In genomic region chr5:43123887-43124286, GRCh38 we compare ENCODE assay signal across 14 cellular contexts. TPM values are rescaled to one million over a fixed set of nuclear protein-coding genes. Genes with fewer than 3 reads are reported as not detected.
DNase-seq lines count a peak whose midpoint lies in the region; ATAC-seq and TF ChIP-seq lines count a peak whose summit lies in the region.
"Had no signal": no experiment of that assay in that cellular context is flagged by ENCODE, and none has a peak within 500 bp of the region (broad histone marks: within the 10 kb centered on the region; RNA-seq: fewer than 3 reads in every experiment).

No MANE protein-coding gene starts in this region.

- no peaks in the 10 kb centered on the region; a peak in 1 of 5 replicates for H3K9me3 Mint-ChIP-seq in H9

- H2BK5ac ChIP-seq in H9 (ENCODE audit: insufficient read length, low read length): no peak overlapping the region
- H2BK5ac ChIP-seq in mesenchymal stem cell (ENCODE audit: low read depth, low read length, poor library complexity, severe bottlenecking): no peak overlapping the region

- H3K23me2 ChIP-seq in H9 (ENCODE audit: insufficient read length, low read depth, low read length, poor library complexity, severe bottlenecking): peaks cover 8% of the 10 kb centered on the region

- H3K27me3 ChIP-seq in H9 (ENCODE audit: insufficient read depth, low read length) (no peaks in the 10 kb centered on the region), mesenchymal stem cell (ENCODE audit: control insufficient read depth in 1 of 2, insufficient read depth in 1 of 2, low read length in 2 of 2) (no peaks in the 10 kb centered on the region)
- H3K27me3 ChIP-seq: upper lobe of right lung had no signal

- no peak overlapping the region for H3K4me3 ChIP-seq in mesenchymal stem cell (ENCODE audit: insufficient read depth in 1 of 2, low read depth in 1 of 2, low read length in 2 of 2)
- H3K4me3 ChIP-seq: upper lobe of right lung had no signal

- H3K4me3 Mint-ChIP-seq in H9 (peak overlapping the region in 1 of 2 experiments; percentile 46; a peak in 1 of 5 replicates), T-helper 17 cell (peak overlapping the region; percentile 60)

- DNase-seq in CD1c-positive myeloid dendritic cell (ENCODE audit: extremely low spot score) (peak; percentile 8), H9 (no peak), T-helper 17 cell (no peak), mesenchymal stem cell (no peak), NCI-H146 treated with DMSO at 0.1 percent for 48 hours (lab: John Stamatoyannopoulos, UW; ENCODE audit: unreplicated experiment) (no peak), NCI-H82 treated with DMSO at 0.1 percent for 48 hours (lab: John Stamatoyannopoulos, UW; ENCODE audit: unreplicated experiment) (no peak)
- DNase-seq in NK-92 treated with Interleukin-12 subunit alpha and Interleukin-12 subunit beta, amount 100 ng/mL, for 24 hours (lab: John Stamatoyannopoulos, UW): no peak
- DNase-seq: activated CD4-positive, alpha-beta T cell treated with anti-CD3 and anti-CD28 coated beads for 4 hours; DMS53; kidney; NCI-H1417 treated with DMSO at 0.1 percent for 48 hours; posterior cingulate gyrus; upper lobe of right lung had no signal

- H3K79me1 ChIP-seq in H9 (ENCODE audit: insufficient read depth, low read depth, low read length, poor library complexity, severe bottlenecking) (no peaks in the 10 kb centered on the region), mesenchymal stem cell (replicated peaks; ENCODE audit: low read length, poor library complexity, severe bottlenecking) (peaks cover 12% of the 10 kb centered on the region)

- H3K9ac ChIP-seq in H9 (ENCODE audit: extremely low read depth, insufficient read length, low read length): no peak overlapping the region
- peak overlapping the region; percentile 96 for H3K9ac ChIP-seq in mesenchymal stem cell (ENCODE audit: low read length)

- H2BK15ac ChIP-seq in H9 (ENCODE audit: low read depth, low read length): no peak overlapping the region
- H2BK15ac ChIP-seq in mesenchymal stem cell (ENCODE audit: low read depth, poor library complexity, severe bottlenecking): no peak overlapping the region

- no peak overlapping the region for H3K56ac ChIP-seq in H9 (ENCODE audit: insufficient read length, low read depth, low read length)

- TF ChIP-seq CTCF in H9 (conservative IDR thresholded peaks at IDR 0.05): no peak

- peaks cover 11 to 56% of the 10 kb centered on the region in 2 experiments for H3K36me3 ChIP-seq in mesenchymal stem cell (ENCODE audit: control insufficient read depth in 1 of 2, insufficient read depth in 2 of 2, low read depth in 1 of 2, low read length in 2 of 2)

- no peak overlapping the region for H2AK5ac ChIP-seq in H9 (ENCODE audit: insufficient read length, low read length)
- no peak overlapping the region for H2AK5ac ChIP-seq in mesenchymal stem cell (ENCODE audit: low read length, severe bottlenecking)

- H2BK12ac ChIP-seq in H9 (ENCODE audit: insufficient read length, low read depth, low read length) (no peak overlapping the region), mesenchymal stem cell (ENCODE audit: low read length in 2 of 2) (no peak overlapping the region)

- H3K23ac ChIP-seq in H9 (ENCODE audit: insufficient read length, low read depth, low read length): no peak overlapping the region
- no peak overlapping the region for H3K23ac ChIP-seq in mesenchymal stem cell (ENCODE audit: low read length in 2 of 2)

- H2BK120ac ChIP-seq in H9 (ENCODE audit: low read depth, low read length, poor library complexity, severe bottlenecking) (no peak overlapping the region), mesenchymal stem cell (ENCODE audit: low read depth, low read length) (no peak overlapping the region)

- H3K27me3 Mint-ChIP-seq in H9 (ENCODE audit: low read depth) (no peaks in the 10 kb centered on the region), T-helper 17 cell (no peaks in the 10 kb centered on the region)

- no peak overlapping the region for H2BK20ac ChIP-seq in H9 (ENCODE audit: low read depth, low read length, poor library complexity, severe bottlenecking)

- H3K18ac ChIP-seq in H9 (ENCODE audit: insufficient read length, low read depth, low read length) (no peak overlapping the region), mesenchymal stem cell (ENCODE audit: low read depth in 1 of 2, low read length in 2 of 2) (no peak overlapping the region)

- no peak overlapping the region for H4K8ac ChIP-seq in H9 (replicated peaks; ENCODE audit: insufficient read length, low read depth, low read length)
- H4K8ac ChIP-seq in mesenchymal stem cell (ENCODE audit: low read length): no peak overlapping the region

- no peak overlapping the region for H3T11ph ChIP-seq in H9 (ENCODE audit: low read length)

- ATAC-seq in T-helper 17 cell (no peak), esophagus mucosa (no peak)
- ATAC-seq: upper lobe of right lung had no signal

- H3K27ac ChIP-seq in H9 (ENCODE audit: insufficient read length, low read depth, low read length) (no peak overlapping the region), mesenchymal stem cell (ENCODE audit: low read length, poor library complexity, severe bottlenecking) (no peak overlapping the region)
- H3K27ac ChIP-seq: upper lobe of right lung had no signal

- H2AFZ ChIP-seq in H9 (ENCODE audit: low read length): no peak overlapping the region
- H2AFZ ChIP-seq in mesenchymal stem cell (ENCODE audit: low read depth, low read length): no peak overlapping the region

- H3K27ac Mint-ChIP-seq in H9 (no peak overlapping the region), T-helper 17 cell (peak overlapping the region; percentile 98)

- H3K14ac ChIP-seq in H9 (ENCODE audit: insufficient read depth, low read length): no peak overlapping the region
- no peak overlapping the region for H3K14ac ChIP-seq in mesenchymal stem cell (ENCODE audit: low read length in 2 of 2)

- H3K36me3 Mint-ChIP-seq in H9 (ENCODE audit: insufficient read depth in 1 of 3, low read depth in 3 of 3) (peaks cover 41 to 66% (median 60%) of the 10 kb centered on the region in 3 experiments), T-helper 17 cell (ENCODE audit: low read depth) (peaks cover 7% of the 10 kb centered on the region)

- H3K9me3 ChIP-seq in H9 (ENCODE audit: control insufficient read depth, low read depth, low read length) (no peaks in the 10 kb centered on the region), T-helper 17 cell (ENCODE audit: control insufficient read depth, low read length, poor library complexity, severe bottlenecking) (no peaks in the 10 kb centered on the region), mesenchymal stem cell (ENCODE audit: control insufficient read depth, low read length) (no peaks in the 10 kb centered on the region)
- H3K9me3 ChIP-seq: upper lobe of right lung had no signal

- H3K79me2 ChIP-seq in H9 (ENCODE audit: insufficient read depth, low read length): peaks cover 15% of the 10 kb centered on the region; the same call in 1 of the 2 replicates

- no CpG with 5 or more reads among the region's 4 CpGs for WGBS in H9 (ENCODE audit: extremely low coverage, insufficient read length, low lambda C conversion rate)
- WGBS in mesenchymal stem cell: 93% methylated on average over 4 of the region's 4 CpGs

- no peaks in the 10 kb centered on the region; the same call in 1 of the 2 replicates for H3K4me1 ChIP-seq in H9 (ENCODE audit: insufficient read depth, low read length)
- peaks cover 6% of the 10 kb centered on the region for H3K4me1 ChIP-seq in mesenchymal stem cell (ENCODE audit: control insufficient read depth, insufficient read depth, low read depth, low read length)

- H3K4me2 ChIP-seq in H9 (ENCODE audit: insufficient read depth, insufficient read length, low read length): peak overlapping the region; percentile 4
- no peak overlapping the region for H3K4me2 ChIP-seq in mesenchymal stem cell (ENCODE audit: low read length, poor library complexity, severe bottlenecking)

- H4K91ac ChIP-seq in H9 (ENCODE audit: insufficient read length, low read depth, low read length) (no peak overlapping the region), mesenchymal stem cell (ENCODE audit: low read length) (no peak overlapping the region)

- H4K5ac ChIP-seq in H9 (ENCODE audit: insufficient read length, low read depth, low read length): no peak overlapping the region

- peaks cover 8 to 14% of the 10 kb centered on the region in 2 experiments for H3K4me1 Mint-ChIP-seq in H9
- H3K4me1 Mint-ChIP-seq in T-helper 17 cell: peaks cover 40% of the 10 kb centered on the region

- H3K4ac ChIP-seq in H9 (ENCODE audit: low read depth, low read length) (no peak overlapping the region), mesenchymal stem cell (ENCODE audit: low read depth in 1 of 2, low read length in 2 of 2) (no peak overlapping the region)

- peaks cover 3% of the 10 kb centered on the region for H4K20me1 ChIP-seq in H9 (ENCODE audit: control insufficient read depth, insufficient read depth, insufficient read length)

RNA-seq across cellular contexts. Expression of gene ZNF131, which starts 3.2 kb away (rescaled TPM):
- total RNA-seq in H9 (2021): 49.9 and 50.6 TPM in 2 replicates
- total RNA-seq in T-helper 17 cell: 10 to 100 TPM; 68.0 to 69.9 TPM
- polyA plus RNA-seq in mesenchymal stem cell (2013, experiment 1 of 2): 27.1 TPM
- polyA plus RNA-seq in mesenchymal stem cell (2013, experiment 2 of 2): 24.9 TPM
- 19.5 TPM for total RNA-seq in esophagus mucosa
